10 cellular contexts compared by ENCODE assay signal in the genomic region with DNA sequence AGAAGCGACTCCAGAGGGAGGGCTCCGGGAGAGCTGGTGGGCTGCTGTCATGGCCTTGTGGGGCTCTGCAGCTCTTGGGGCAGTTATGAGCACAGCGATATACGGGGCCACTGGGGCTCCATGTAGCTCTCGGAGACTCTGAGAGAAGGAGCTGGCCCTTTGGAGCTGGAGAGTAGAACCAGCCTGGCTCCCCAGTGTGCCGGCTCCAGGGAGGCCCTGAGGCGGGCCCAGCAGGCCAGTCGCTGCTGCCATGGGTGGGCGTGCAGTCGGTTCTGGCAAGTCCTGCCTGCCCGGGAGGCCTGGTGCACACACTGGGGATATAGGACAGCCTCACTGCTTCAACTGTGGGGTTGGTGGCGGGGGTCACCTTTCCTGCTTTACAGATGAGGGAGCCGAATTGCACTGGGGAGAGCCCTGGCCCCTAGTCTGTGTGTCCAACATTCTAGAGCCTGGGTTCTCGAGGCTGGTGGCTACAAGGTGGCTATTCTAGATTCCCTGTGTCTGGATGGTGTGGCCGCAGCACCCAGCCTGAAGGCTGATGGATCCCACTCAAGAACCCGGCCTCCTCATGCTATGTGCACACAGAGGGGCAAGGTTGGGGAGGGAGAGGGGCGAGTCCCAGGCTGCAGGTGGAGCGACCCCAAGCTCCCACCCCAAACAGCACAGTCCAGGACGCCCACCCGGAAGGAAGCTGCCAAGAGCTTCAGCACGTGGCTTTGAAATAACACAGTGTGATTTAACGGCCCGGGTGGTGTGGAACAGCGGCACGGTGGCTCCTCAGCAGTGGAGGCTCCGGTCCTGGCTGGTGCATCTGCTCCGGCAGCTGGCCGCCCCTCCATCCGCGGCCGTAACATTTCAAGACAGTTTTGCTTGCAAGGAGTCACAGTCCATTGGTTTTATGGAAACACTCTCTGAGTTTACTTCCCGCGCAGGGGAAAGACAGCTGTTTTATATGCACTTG.
DNase-seq lines count a peak whose midpoint lies in the region; ATAC-seq, FAIRE-seq and TF ChIP-seq lines count a peak whose summit lies in the region.
"Had no signal": no experiment of that assay in that cellular context is flagged by ENCODE, and none has a peak within 500 bp of the region (broad histone marks: within the 10 kb centered on the region; RNA-seq: fewer than 3 reads in every experiment).

No MANE protein-coding gene starts in this region.

- H3K36me3 Mint-ChIP-seq in CD8-positive, alpha-beta T cell = no peaks in the 10 kb centered on the region
- H3K36me3 Mint-ChIP-seq in activated T-helper 17 cell treated with anti-CD3 and anti-CD28 coated beads, Interleukin-2, amount 50 U/mL, for 72 hours (ENCODE audit: low read depth) = no peaks in the 10 kb centered on the region
- no peaks in the 10 kb centered on the region for H3K36me3 Mint-ChIP-seq in nephron progenitor cell (ENCODE audit: low read depth)

- POLR2A ChIA-PET in CD8-positive, alpha-beta T cell (lab: Charles Lee) = no interaction called here
- POLR2A ChIA-PET in HEK293 (lab: Yijun Ruan, JAX) = interaction anchor here (0.6 to 1.2 kb wide), 2 partner anchors 49 to 247 kb away, joined by 3 to 12 read pairs; no protein-coding TSS in a partner anchor

- DNase-seq in CD8-positive, alpha-beta T cell = peak in 2 of 7 experiments; percentile 11 to 52
- DNase-seq in nephron progenitor cell (peak; percentile 50), G401 (ENCODE audit: low spot score) (no peak), GM12892 (ENCODE audit: insufficient read length) (no peak)
- DNase-seq in effector memory CD4-positive, alpha-beta T cell = no peak
- DNase-seq: mesenchymal stem cell, NCI-H146 had no signal

- H3K27me3 Mint-ChIP-seq in CD8-positive, alpha-beta T cell (ENCODE audit: low read depth) = no peaks in the 10 kb centered on the region
- no peaks in the 10 kb centered on the region for H3K27me3 Mint-ChIP-seq in activated T-helper 17 cell treated with anti-CD3 and anti-CD28 coated beads, Interleukin-2, amount 50 U/mL, for 72 hours
- H3K27me3 Mint-ChIP-seq in nephron progenitor cell (ENCODE audit: low read depth, poor library complexity) = peaks cover 28% of the 10 kb centered on the region

- no peaks in the 10 kb centered on the region for H3K27me3 ChIP-seq in CD8-positive, alpha-beta T cell (ENCODE audit: insufficient read depth, low read length)
- no peaks in the 10 kb centered on the region for H3K27me3 ChIP-seq in effector memory CD4-positive, alpha-beta T cell (replicated peaks; ENCODE audit: control insufficient read depth, insufficient read depth, low read length, poor library complexity, severe bottlenecking)
- H3K27me3 ChIP-seq: adrenal gland had no signal

- no peaks in the 10 kb centered on the region for H3K36me3 ChIP-seq in CD8-positive, alpha-beta T cell (ENCODE audit: insufficient read depth, low read length)
- no peaks in the 10 kb centered on the region for H3K36me3 ChIP-seq in HEK293 (ENCODE audit: control insufficient read depth in 2 of 2, insufficient read depth in 1 of 2, low read length in 2 of 2)
- no peaks in the 10 kb centered on the region for H3K36me3 ChIP-seq in effector memory CD4-positive, alpha-beta T cell (ENCODE audit: control insufficient read depth, insufficient read depth, low read length)
- H3K36me3 ChIP-seq: adrenal gland had no signal

- no peak for ATAC-seq in CD8-positive, alpha-beta T cell
- no peak for ATAC-seq in activated T-helper 17 cell treated with anti-CD3 and anti-CD28 coated beads, Interleukin-2, amount 50 U/mL, for 72 hours (replicated peaks)

- in situ Hi-C loops in G401 (cut with HindIII; ENCODE audit: low sequenced_read_pairs) = no loop called here

- H3K27ac Mint-ChIP-seq in CD8-positive, alpha-beta T cell = peak overlapping the region; percentile 92
- peak overlapping the region; percentile 78 for H3K27ac Mint-ChIP-seq in activated T-helper 17 cell treated with anti-CD3 and anti-CD28 coated beads, Interleukin-2, amount 50 U/mL, for 72 hours
- no peak overlapping the region for H3K27ac Mint-ChIP-seq in nephron progenitor cell

- peaks cover 64% of the 10 kb centered on the region for H3K4me1 Mint-ChIP-seq in CD8-positive, alpha-beta T cell (ENCODE audit: low read depth)
- peaks cover 33% of the 10 kb centered on the region for H3K4me1 Mint-ChIP-seq in activated T-helper 17 cell treated with anti-CD3 and anti-CD28 coated beads, Interleukin-2, amount 50 U/mL, for 72 hours
- H3K4me1 Mint-ChIP-seq in nephron progenitor cell = peaks cover 32% of the 10 kb centered on the region

- TF ChIP-seq POLR2A in GM12892 (IDR thresholded peaks at IDR 0.05; ENCODE audit: low read depth, low read length) = no peak

- H3K9me3 Mint-ChIP-seq in CD8-positive, alpha-beta T cell = no peaks in the 10 kb centered on the region
- H3K9me3 Mint-ChIP-seq in activated T-helper 17 cell treated with anti-CD3 and anti-CD28 coated beads, Interleukin-2, amount 50 U/mL, for 72 hours = no peaks in the 10 kb centered on the region
- H3K9me3 Mint-ChIP-seq in nephron progenitor cell = peaks cover 12% of the 10 kb centered on the region

- H3K27ac ChIP-seq in CD8-positive, alpha-beta T cell (ENCODE audit: low read depth, low read length) = peak overlapping the region; percentile 73
- H3K27ac ChIP-seq in HEK293 (ENCODE audit: extremely low read depth, low read depth, low read length) = no peak overlapping the region
- no peak overlapping the region for H3K27ac ChIP-seq in effector memory CD4-positive, alpha-beta T cell (ENCODE audit: insufficient read depth, low read length, poor library complexity, severe bottlenecking)
- H3K27ac ChIP-seq: adrenal gland had no signal

- H3K4me3 Mint-ChIP-seq in CD8-positive, alpha-beta T cell = peak overlapping the region; percentile 63
- H3K4me3 Mint-ChIP-seq in activated T-helper 17 cell treated with anti-CD3 and anti-CD28 coated beads, Interleukin-2, amount 50 U/mL, for 72 hours = peak overlapping the region; percentile 57
- no peak overlapping the region for H3K4me3 Mint-ChIP-seq in nephron progenitor cell

- no peak for TF ChIP-seq CTCF in CD8-positive, alpha-beta T cell (IDR thresholded peaks at IDR 0.05)
- no peak for TF ChIP-seq CTCF in HEK293 (tag by site-specific recombination; IDR thresholded peaks at IDR 0.05)
- TF ChIP-seq CTCF in nephron progenitor cell (IDR thresholded peaks at IDR 0.05) = no peak

- no peak for FAIRE-seq in GM12892 (lab: Jason Lieb, UNC)

- intact Hi-C loops in CD8-positive, alpha-beta T cell (cut with DNase I, micrococcal nuclease) = no loop called here

- H3K4me1 ChIP-seq in CD8-positive, alpha-beta T cell (ENCODE audit: insufficient read depth, low read length) = peaks cover 77% of the 10 kb centered on the region
- H3K4me1 ChIP-seq in HEK293 (ENCODE audit: control insufficient read depth, insufficient read depth, low read length) = no peaks in the 10 kb centered on the region
- H3K4me1 ChIP-seq in effector memory CD4-positive, alpha-beta T cell (ENCODE audit: control insufficient read depth, insufficient read depth, low read length, poor library complexity, severe bottlenecking) = peaks cover 77% of the 10 kb centered on the region
- H3K4me1 ChIP-seq: adrenal gland had no signal

- peak overlapping the region; percentile 16 for H3K4me3 ChIP-seq in CD8-positive, alpha-beta T cell (ENCODE audit: low read depth, low read length)
- no peak overlapping the region for H3K4me3 ChIP-seq in HEK293 (ENCODE audit: low read depth, low read length)
- H3K4me3 ChIP-seq in effector memory CD4-positive, alpha-beta T cell (ENCODE audit: insufficient read depth, low read depth, low read length, poor library complexity, severe bottlenecking) = no peak overlapping the region
- H3K4me3 ChIP-seq: adrenal gland had no signal

- H3K9me3 ChIP-seq in CD8-positive, alpha-beta T cell (ENCODE audit: low read length) = no peaks in the 10 kb centered on the region
- no peaks in the 10 kb centered on the region for H3K9me3 ChIP-seq in HEK293 (ENCODE audit: control insufficient read depth, insufficient read depth, low read depth, low read length)
- no peaks in the 10 kb centered on the region for H3K9me3 ChIP-seq in effector memory CD4-positive, alpha-beta T cell (ENCODE audit: control insufficient read depth, low read length)
- H3K9me3 ChIP-seq: adrenal gland had no signal

- CTCF ChIA-PET in CD8-positive, alpha-beta T cell (lab: Charles Lee) = interaction anchor here (1.3 kb wide), 1 partner anchor 116 kb away, joined by 3 read pairs; no protein-coding TSS in a partner anchor
- CTCF ChIA-PET in HEK293 (lab: Yijun Ruan, JAX) = no interaction called here

TF ChIP-seq in HEK293, 187 proteins besides CTCF, POLR2A, EP300 and RAD21:
- no peak for TF ChIP-seq GLIS1 (tag by site-specific recombination; IDR thresholded peaks at IDR 0.05)
- TF ChIP-seq ZNF341 (tag by site-specific recombination; IDR thresholded peaks at IDR 0.05; ENCODE audit: low read depth) = peak; percentile 50; the same call in 1 of the 2 replicates
- TF ChIP-seq ZIC2 (tag by site-specific recombination; IDR thresholded peaks at IDR 0.05) = 0 out of 2 replicates have a peak, but pooled peaks have one; percentile 12
- TF ChIP-seq ZBTB8A (tag by site-specific recombination; IDR thresholded peaks at IDR 0.05) = no peak
- no peak for TF ChIP-seq ZNF426 (tag by site-specific recombination; IDR thresholded peaks at IDR 0.05)
- no peak for TF ChIP-seq SP2 (tag by site-specific recombination; IDR thresholded peaks at IDR 0.05)
- TF ChIP-seq ZNF221 (tag by site-specific recombination; IDR thresholded peaks at IDR 0.05; ENCODE audit: borderline replicate concordance) = no peak
- no peak for TF ChIP-seq ZEB2 (tag by site-specific recombination; IDR thresholded peaks at IDR 0.05)
- no peak for TF ChIP-seq ZNF114 (tag by site-specific recombination; IDR thresholded peaks at IDR 0.05)
- TF ChIP-seq ZFHX2 (tag by site-specific recombination; conservative IDR thresholded peaks at IDR 0.05) = no peak
- TF ChIP-seq ZNF623 (tag by site-specific recombination; IDR thresholded peaks at IDR 0.05) = no peak
